1 cellular context compared by ENCODE assay signal in genomic region chr1:207407655-207408256, GRCh38.
TF ChIP-seq lines count a peak whose summit lies in the region.

No MANE protein-coding gene starts in this region.

TF ChIP-seq in K562, 482 proteins besides CTCF, POLR2A, EP300 and RAD21 (continued from another document and continues in another):
- no peak for TF ChIP-seq ZBTB11 (CRISPR knock-in tag; IDR thresholded peaks at IDR 0.05)
- no peak for TF ChIP-seq ZBTB26 (CRISPR knock-in tag; IDR thresholded peaks at IDR 0.05)
- TF ChIP-seq ZMIZ1 (IDR thresholded peaks at IDR 0.05; ENCODE audit: low read depth in 2 of 2, low read length in 2 of 2) = no peak
- TF ChIP-seq ARHGAP35 (IDR thresholded peaks at IDR 0.05; ENCODE audit: partially characterized antibody) = no peak
- peak; percentile 69 to 74 for TF ChIP-seq KDM1A (IDR thresholded peaks at IDR 0.05)
- no peak for TF ChIP-seq SPI1 (IDR thresholded peaks at IDR 0.05; ENCODE audit: borderline replicate concordance, low read depth, low read length)
- no peak for TF ChIP-seq MLX (CRISPR knock-in tag; conservative IDR thresholded peaks at IDR 0.05)
- no peak for TF ChIP-seq MAZ (CRISPR knock-in tag; conservative IDR thresholded peaks at IDR 0.05 in 1 of 2, IDR thresholded peaks at IDR 0.05 in 1 of 2)
- TF ChIP-seq NFIX (CRISPR knock-in tag; IDR thresholded peaks at IDR 0.05; ENCODE audit: low read depth) = no peak
- TF ChIP-seq KLF6 (CRISPR knock-in tag; IDR thresholded peaks at IDR 0.05; ENCODE audit: borderline replicate concordance) = no peak
- no peak for TF ChIP-seq CTCFL (IDR thresholded peaks at IDR 0.05; ENCODE audit: borderline replicate concordance, insufficient read depth, low read depth, low read length, poor library complexity, severe bottlenecking)
- TF ChIP-seq ZNF134 (CRISPR knock-in tag; conservative IDR thresholded peaks at IDR 0.05) = no peak
- no peak for TF ChIP-seq ZNF644 (tag; IDR thresholded peaks at IDR 0.05; ENCODE audit: low read depth)
- no peak for TF ChIP-seq CTBP1 (IDR thresholded peaks at IDR 0.05; ENCODE audit: borderline replicate concordance)
- no peak for TF ChIP-seq NR2F6 (CRISPR knock-in tag; IDR thresholded peaks at IDR 0.05)
- no peak for TF ChIP-seq NKRF (IDR thresholded peaks at IDR 0.05; ENCODE audit: borderline replicate concordance)
- TF ChIP-seq CBFA2T2 (conservative IDR thresholded peaks at IDR 0.05) = peak; percentile 45
- TF ChIP-seq ATF3 (IDR thresholded peaks at IDR 0.05) = peak; percentile 39; the same call in 1 of the 2 replicates
- TF ChIP-seq ATF3 (CRISPR knock-in tag; conservative IDR thresholded peaks at IDR 0.05) = no peak
- TF ChIP-seq JUND (IDR thresholded peaks at IDR 0.05; ENCODE audit: borderline replicate concordance, low read depth, low read length) = no peak
- TF ChIP-seq JUND (tag; IDR thresholded peaks at IDR 0.05; ENCODE audit: borderline replicate concordance, low read depth, low read length) = no peak
- TF ChIP-seq SMARCA5 (IDR thresholded peaks at IDR 0.05) = no peak
- TF ChIP-seq THAP7 (CRISPR knock-in tag; IDR thresholded peaks at IDR 0.05) = no peak
- TF ChIP-seq HDAC2 (IDR thresholded peaks at IDR 0.05) = peak; percentile 51; the same call in 1 of the 2 replicates
- no peak for TF ChIP-seq ZNF197 (CRISPR knock-in tag; IDR thresholded peaks at IDR 0.05; ENCODE audit: low read depth)
- 0 out of 2 replicates have a peak, but pooled peaks have one; percentile 18 for TF ChIP-seq NCOR1 (IDR thresholded peaks at IDR 0.05)
- no peak for TF ChIP-seq ATF7 (IDR thresholded peaks at IDR 0.05)
- TF ChIP-seq VEZF1 (CRISPR knock-in tag; IDR thresholded peaks at IDR 0.05) = no peak
- no peak for TF ChIP-seq BACH1 (tag; IDR thresholded peaks at IDR 0.05)
- no peak for TF ChIP-seq KLF16 (IDR thresholded peaks at IDR 0.05)
- TF ChIP-seq FIP1L1 (IDR thresholded peaks at IDR 0.05; ENCODE audit: low read depth, low read length, poor library complexity, severe bottlenecking) = no peak
- TF ChIP-seq PBX2 (CRISPR knock-in tag; IDR thresholded peaks at IDR 0.05; ENCODE audit: low read depth) = no peak
- no peak; the same call in 1 of the 2 replicates for TF ChIP-seq PBX2 (tag; conservative IDR thresholded peaks at IDR 0.05; ENCODE audit: low read depth)
- TF ChIP-seq ZNF232 (CRISPR knock-in tag; IDR thresholded peaks at IDR 0.05) = no peak
- peak in 1 of 2 experiments; percentile 49; a peak in 1 of 4 replicates for TF ChIP-seq HDAC1 (IDR thresholded peaks at IDR 0.05)
- TF ChIP-seq ZNF263 (CRISPR knock-in tag; IDR thresholded peaks at IDR 0.05; ENCODE audit: borderline replicate concordance) = no peak
- TF ChIP-seq MEIS2 (IDR thresholded peaks at IDR 0.05; ENCODE audit: partially characterized antibody) = peak; percentile 90
- TF ChIP-seq PPARD (CRISPR knock-in tag; IDR thresholded peaks at IDR 0.05) = no peak
- peak; percentile 76 for TF ChIP-seq TAL1 (IDR thresholded peaks at IDR 0.05)
- TF ChIP-seq CAMTA2 (CRISPR knock-in tag; conservative IDR thresholded peaks at IDR 0.05) = no peak
- TF ChIP-seq PREB (CRISPR knock-in tag; IDR thresholded peaks at IDR 0.05) = no peak
- peak; percentile 86 for TF ChIP-seq TEAD4 (IDR thresholded peaks at IDR 0.05; ENCODE audit: low read length)
- no peak for TF ChIP-seq TEAD4 (CRISPR knock-in tag; IDR thresholded peaks at IDR 0.05; ENCODE audit: borderline replicate concordance)
- TF ChIP-seq ARID1B (IDR thresholded peaks at IDR 0.05) = peak; percentile 82
- no peak for TF ChIP-seq ZNF586 (CRISPR knock-in tag; conservative IDR thresholded peaks at IDR 0.05)
